8 cellular contexts compared by ENCODE assay signal in genomic region chr4:87006531-87007344, GRCh38.
DNase-seq lines count a peak whose midpoint lies in the region; ATAC-seq, FAIRE-seq and TF ChIP-seq lines count a peak whose summit lies in the region.

No MANE protein-coding gene starts in this region.

- H3K27me3 ChIP-seq in keratinocyte (ENCODE audit: control insufficient read depth, extremely low read depth, insufficient read depth, low read length): no peaks in the 10 kb centered on the region

- dilution Hi-C loops in keratinocyte (cut with MboI; ENCODE audit: extremely low pct_ligation_motif_present, low sequenced_read_pairs): no loop called here

- H3K4me2 ChIP-seq in keratinocyte (ENCODE audit: control insufficient read depth, extremely low read depth, insufficient read depth, low read depth, low read length): peak overlapping the region; percentile 82

- peak in 1 of 3 experiments; percentile 25 for TF ChIP-seq CTCF in keratinocyte (optimal IDR thresholded peaks at IDR 0.05 in 1 of 3, IDR thresholded peaks at IDR 0.05 in 1 of 3, conservative IDR thresholded peaks at IDR 0.05 in 1 of 3; ENCODE audit: extremely low read depth in 1 of 3, insufficient read depth in 2 of 3, low read length in 3 of 3)

- H3K9me1 ChIP-seq in keratinocyte (ENCODE audit: control insufficient read depth, extremely low read depth, insufficient read depth, low read length): no peaks in the 10 kb centered on the region

- H3K79me2 ChIP-seq in keratinocyte (ENCODE audit: control insufficient read depth, insufficient read depth, low read length): peaks cover 42% of the 10 kb centered on the region

- peak overlapping the region; percentile 93 for H3K27ac ChIP-seq in keratinocyte (ENCODE audit: control insufficient read depth, insufficient read depth, low read length)

- FAIRE-seq in keratinocyte (lab: Jason Lieb, UNC): no peak

- H3K36me3 ChIP-seq in keratinocyte (ENCODE audit: control insufficient read depth in 2 of 2, extremely low read depth in 1 of 2, insufficient read depth in 2 of 2, low read length in 2 of 2): no peaks in the 10 kb centered on the region

- peak; percentile 74 for ATAC-seq in GM19023 (IDR thresholded peaks at IDR 0.05; ENCODE audit: unreplicated experiment)
- peak; percentile 82 for ATAC-seq in HG03196 (IDR thresholded peaks at IDR 0.05; ENCODE audit: unreplicated experiment)

- peaks cover 38% of the 10 kb centered on the region for H3K4me1 ChIP-seq in keratinocyte (ENCODE audit: control insufficient read depth, extremely low read depth, insufficient read depth, low read length)

- peak overlapping the region; percentile 51 to 91 (median 91) for H3K4me3 ChIP-seq in keratinocyte (ENCODE audit: control insufficient read depth in 2 of 3, extremely low read depth in 1 of 3, insufficient read depth in 2 of 3, low read depth in 1 of 3, low read length in 3 of 3)

- H2AFZ ChIP-seq in keratinocyte (ENCODE audit: control insufficient read depth, low read length): peak overlapping the region; percentile 73

- H4K20me1 ChIP-seq in keratinocyte (ENCODE audit: control insufficient read depth, extremely low read depth, insufficient read depth, low read length): no peaks in the 10 kb centered on the region

- H3K9me3 ChIP-seq in keratinocyte (ENCODE audit: control insufficient read depth, low read depth, low read length): no peaks in the 10 kb centered on the region

- H3K9ac ChIP-seq in keratinocyte (ENCODE audit: control insufficient read depth, extremely low read depth, insufficient read depth, low read length): peak overlapping the region; percentile 90

- DNase-seq in AG20443 (ENCODE audit: low spot score) (peak; percentile 90), NCI-H226 (peak; percentile 82), keratinocyte (ENCODE audit: low read depth, low spot score) (peak; percentile 28)
- peak; percentile 74 to 82 (median 78) for DNase-seq in activated CD4-positive, CD25-positive, alpha-beta regulatory T cell (lab: John Stamatoyannopoulos, UW)
- peak; percentile 90 for DNase-seq in central memory CD4-positive, alpha-beta T cell
- peak; percentile 75 to 82 (median 79) for DNase-seq in stimulated activated CD4-positive, alpha-beta T cell treated with anti-CD3 and anti-CD28 coated beads, Interleukin-12 subunit alpha, Interleukin-12 subunit beta, amount 100 ng/mL, for 48 hours (ENCODE audit: low read depth in 2 of 3, low spot score in 1 of 3)

Comparison
In these comparisons a context has a peak if more than half of its experiments do, and no peak if none do; other contexts are left out.
1. Peak in every context shown above with its lines: DNase-seq, ATAC-seq, H3K4me3 ChIP-seq and H3K27ac ChIP-seq.
2. DNase-seq: peak in every context shown above with its lines; median percentile 90 in AG20443; 90 in central memory CD4-positive, alpha-beta T cell; 82 in NCI-H226; 79 in stimulated activated CD4-positive, alpha-beta T cell treated with anti-CD3 and anti-CD28 coated beads, Interleukin-12 subunit alpha, Interleukin-12 subunit beta, amount 100 ng/mL, for 48 hours; 78 in activated CD4-positive, CD25-positive, alpha-beta regulatory T cell; 28 in keratinocyte.